Comparison of ENCODE assay signal across 20 cellular contexts in the genomic region with DNA sequence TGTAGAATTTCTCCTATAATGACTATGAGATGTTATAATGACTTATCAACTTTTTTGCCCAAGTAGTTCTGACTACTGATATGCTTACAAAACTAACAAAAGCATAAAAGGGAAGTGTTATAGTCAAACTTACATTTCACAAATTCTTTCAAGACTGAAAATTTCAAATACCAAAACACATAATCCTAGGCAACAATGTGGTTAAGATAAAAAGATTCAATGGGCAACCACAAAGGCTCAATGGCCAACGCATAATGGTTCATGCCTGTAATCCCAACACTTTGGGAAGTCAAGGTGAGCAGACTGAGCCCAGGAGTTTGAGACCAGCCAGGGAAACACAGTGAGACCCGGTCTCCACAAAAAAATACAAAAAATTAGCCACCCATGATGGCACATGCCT.
"Had no signal": no experiment of that assay in that cellular context is flagged by ENCODE, and none has a peak within 500 bp of the region (broad histone marks: within the 10 kb centered on the region; RNA-seq: fewer than 3 reads in every experiment).

No MANE protein-coding gene starts in this region.

- H3K4me1 ChIP-seq: gastrocnemius medialis, heart left ventricle, left ventricle myocardium inferior, parathyroid adenoma, spleen had no signal

- H3K9ac ChIP-seq: parathyroid adenoma had no signal

- H3K27me3 ChIP-seq: gastrocnemius medialis, heart left ventricle, spleen had no signal

- H2AFZ ChIP-seq: parathyroid adenoma had no signal

- FAIRE-seq: endometrium had no signal

- H3K9me3 ChIP-seq: gastrocnemius medialis, heart left ventricle, left ventricle myocardium inferior, spleen had no signal

- H3K4me3 ChIP-seq: coronary artery, gastrocnemius medialis, heart left ventricle, left ventricle myocardium inferior, spleen had no signal

- H3K4me3 Mint-ChIP-seq: activated B cell treated with CpG ODN at 0.5 μM for 24 hours; activated CD4-positive, alpha-beta memory T cell treated with anti-CD3 and anti-CD28 coated beads for 36 hours; activated naive CD8-positive, alpha-beta T cell treated with anti-CD3 and anti-CD28 coated beads for 36 hours; brain; naive thymus-derived CD8-positive, alpha-beta T cell; stimulated activated memory B cell treated with anti-CD40 and anti-IgM and Interleukin-4, amounts not matched to agents 10 μg/mL and 1 μg/mL and 100 μg/mL, for 72 hours had no signal

- H3K27me3 Mint-ChIP-seq: activated B cell treated with CpG ODN at 0.5 μM for 24 hours; activated CD4-positive, alpha-beta memory T cell treated with anti-CD3 and anti-CD28 coated beads for 36 hours; activated naive CD8-positive, alpha-beta T cell treated with anti-CD3 and anti-CD28 coated beads for 36 hours; brain; naive thymus-derived CD8-positive, alpha-beta T cell; stimulated activated memory B cell treated with anti-CD40 and anti-IgM and Interleukin-4, amounts not matched to agents 10 μg/mL and 1 μg/mL and 100 μg/mL, for 72 hours had no signal

- H3K4me1 Mint-ChIP-seq: brain; stimulated activated memory B cell treated with anti-CD40 and anti-IgM and Interleukin-4, amounts not matched to agents 10 μg/mL and 1 μg/mL and 100 μg/mL, for 72 hours had no signal

- ATAC-seq: gastrocnemius medialis; heart left ventricle; naive thymus-derived CD8-positive, alpha-beta T cell; sciatic nerve; stimulated activated memory B cell treated with anti-CD40 and anti-IgM and Interleukin-4, amounts not matched to agents 10 μg/mL and 1 μg/mL and 100 μg/mL, for 72 hours had no signal

- H3K27ac Mint-ChIP-seq: activated B cell treated with CpG ODN at 0.5 μM for 24 hours; activated CD4-positive, alpha-beta memory T cell treated with anti-CD3 and anti-CD28 coated beads for 36 hours; activated naive CD8-positive, alpha-beta T cell treated with anti-CD3 and anti-CD28 coated beads for 36 hours; brain; stimulated activated memory B cell treated with anti-CD40 and anti-IgM and Interleukin-4, amounts not matched to agents 10 μg/mL and 1 μg/mL and 100 μg/mL, for 72 hours had no signal

- H3K27ac ChIP-seq: coronary artery, gastrocnemius medialis, heart left ventricle, left ventricle myocardium inferior, parathyroid adenoma had no signal

- DNase-seq: activated B cell treated with CpG ODN at 0.5 μM for 24 hours; activated CD4-positive, alpha-beta memory T cell treated with anti-CD3 and anti-CD28 coated beads for 36 hours; activated CD4-positive, alpha-beta T cell treated with anti-CD3 and anti-CD28 coated beads for 4 hours; activated naive CD4-positive, alpha-beta T cell; activated naive CD8-positive, alpha-beta T cell treated with anti-CD3 and anti-CD28 coated beads for 36 hours; activated T-cell treated with anti-CD3 and anti-CD28 coated beads for 4 hours; central memory CD4-positive, alpha-beta T cell; gastrocnemius medialis; heart left ventricle; kidney glomerular epithelial cell; left ventricle myocardium inferior; naive thymus-derived CD8-positive, alpha-beta T cell; spleen; stimulated activated CD4-positive, alpha-beta T cell treated with anti-CD3 and anti-CD28 coated beads, Interleukin-4, amount 100 ng/mL, for 4 hours had no signal

- H3K79me2 ChIP-seq: parathyroid adenoma had no signal

- H3K9me3 Mint-ChIP-seq: activated B cell treated with CpG ODN at 0.5 μM for 24 hours; activated CD4-positive, alpha-beta memory T cell treated with anti-CD3 and anti-CD28 coated beads for 36 hours; activated naive CD8-positive, alpha-beta T cell treated with anti-CD3 and anti-CD28 coated beads for 36 hours; brain; naive thymus-derived CD8-positive, alpha-beta T cell; stimulated activated memory B cell treated with anti-CD40 and anti-IgM and Interleukin-4, amounts not matched to agents 10 μg/mL and 1 μg/mL and 100 μg/mL, for 72 hours had no signal
